Comparison of ENCODE assay signal across 10 cellular contexts in the genomic region with DNA sequence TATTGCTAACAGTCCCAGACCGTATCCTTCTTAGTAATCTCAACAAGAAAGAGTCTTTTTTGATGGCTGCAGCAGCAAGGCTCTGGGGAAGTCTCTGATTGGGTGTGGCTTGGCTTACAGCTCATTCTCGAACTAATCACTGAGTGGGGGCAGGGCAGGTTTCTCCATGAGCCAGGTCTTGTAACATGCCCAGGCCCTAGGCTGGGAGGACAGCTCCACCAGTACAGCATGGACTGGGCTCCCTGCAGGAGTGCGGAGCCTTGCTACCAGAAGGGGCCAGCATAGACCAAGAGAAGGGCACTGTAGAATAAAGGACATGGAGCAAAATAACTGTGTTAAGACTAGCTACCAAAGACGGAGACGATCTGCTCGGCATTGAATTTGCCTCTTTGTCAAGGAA. TPM values are rescaled to one million over a fixed set of nuclear protein-coding genes. Genes with fewer than 3 reads are reported as not detected.
DNase-seq lines count a peak whose midpoint lies in the region; ATAC-seq and TF ChIP-seq lines count a peak whose summit lies in the region.
"Had no signal": no experiment of that assay in that cellular context is flagged by ENCODE, and none has a peak within 500 bp of the region (broad histone marks: within the 10 kb centered on the region; RNA-seq: fewer than 3 reads in every experiment).

No MANE protein-coding gene starts in this region.

- 41% methylated on average over 6 of the region's 6 CpGs for WGBS in suprapubic skin

- peak; percentile 19 for DNase-seq in KBM-7
- DNase-seq in brain microvascular endothelial cell: peak; percentile 82
- DNase-seq in iPS-NIHi7 (ENCODE audit: extremely low spot score): peak; percentile 80
- DNase-seq in suprapubic skin (ENCODE audit: low spot score in 2 of 2): peak; percentile 82 to 87
- DNase-seq in stimulated activated CD4-positive, alpha-beta T cell treated with anti-CD3 and anti-CD28 coated beads, Interleukin-4, amount 100 ng/mL, for 24 hours: no peak
- DNase-seq in activated T-cell treated with anti-CD3 and anti-CD28 coated beads, Interleukin-2, amount 50 U/mL, for 4 hours: no peak
- no peak for DNase-seq in NCI-H2029 (lab: John Stamatoyannopoulos, UW)
- DNase-seq: NCI-H774 had no signal

- no peak for ATAC-seq in activated T-cell treated with anti-CD3 and anti-CD28 coated beads, Interleukin-2, amount 50 U/mL, for 4 hours

- no peak overlapping the region for H3K27ac ChIP-seq in brain microvascular endothelial cell
- H3K27ac ChIP-seq in suprapubic skin: no peak overlapping the region
- H3K27ac ChIP-seq: epithelial cell of prostate, upper lobe of left lung had no signal

- H3K4me3 ChIP-seq in brain microvascular endothelial cell (ENCODE audit: low read depth, low read length) (no peak overlapping the region), suprapubic skin (no peak overlapping the region)
- H3K4me3 ChIP-seq: upper lobe of left lung had no signal

- no peaks in the 10 kb centered on the region for H3K9me3 Mint-ChIP-seq in activated T-cell treated with anti-CD3 and anti-CD28 coated beads, Interleukin-2, amount 50 U/mL, for 4 hours

- peaks cover 37% of the 10 kb centered on the region for H3K27me3 Mint-ChIP-seq in activated T-cell treated with anti-CD3 and anti-CD28 coated beads, Interleukin-2, amount 50 U/mL, for 4 hours (ENCODE audit: low read depth)

- TF ChIP-seq EP300 in suprapubic skin (IDR thresholded peaks at IDR 0.05): no peak

- H3K4me3 Mint-ChIP-seq in activated T-cell treated with anti-CD3 and anti-CD28 coated beads, Interleukin-2, amount 50 U/mL, for 4 hours: no peak overlapping the region

- no peak for TF ChIP-seq POLR2A in suprapubic skin (IDR thresholded peaks at IDR 0.05)

- H3K4me1 Mint-ChIP-seq in activated T-cell treated with anti-CD3 and anti-CD28 coated beads, Interleukin-2, amount 50 U/mL, for 4 hours (ENCODE audit: low read depth): peaks cover 4% of the 10 kb centered on the region

- in situ Hi-C loops in KBM-7 (cut with MboI; ENCODE audit: low pct_unique_long_range_greater_than_20kb, low sequenced_read_pairs) (no loop called here), brain microvascular endothelial cell (cut with HindIII; ENCODE audit: low pct_ligation_motif_present, low sequenced_read_pairs) (no loop called here)

- TF ChIP-seq CTCF in brain microvascular endothelial cell (IDR thresholded peaks at IDR 0.05; ENCODE audit: low read depth, low read length, missing control alignments): peak; percentile 58
- TF ChIP-seq CTCF in suprapubic skin (IDR thresholded peaks at IDR 0.05): no peak

- H3K27me3 ChIP-seq in brain microvascular endothelial cell (replicated peaks) (no peaks in the 10 kb centered on the region), suprapubic skin (no peaks in the 10 kb centered on the region)
- H3K27me3 ChIP-seq: upper lobe of left lung had no signal

- no peaks in the 10 kb centered on the region for H3K36me3 ChIP-seq in brain microvascular endothelial cell (replicated peaks)
- H3K36me3 ChIP-seq in suprapubic skin: no peaks in the 10 kb centered on the region
- H3K36me3 ChIP-seq: upper lobe of left lung had no signal

- peaks cover 78% of the 10 kb centered on the region for H3K4me1 ChIP-seq in suprapubic skin

- no peaks in the 10 kb centered on the region for H3K36me3 Mint-ChIP-seq in activated T-cell treated with anti-CD3 and anti-CD28 coated beads, Interleukin-2, amount 50 U/mL, for 4 hours (ENCODE audit: insufficient read depth)

- H3K9me3 ChIP-seq in suprapubic skin: no peaks in the 10 kb centered on the region
- H3K9me3 ChIP-seq: upper lobe of left lung had no signal

RNA-seq across cellular contexts. Expression of a gene that starts 7.2 kb away (rescaled TPM):
- total RNA-seq in suprapubic skin: 100 to 1,000 TPM in 1 of 4 donors, 10 to 100 TPM in 3; 64.2 to 100 (median 74.2) TPM
- total RNA-seq in activated T-cell treated with anti-CD3 and anti-CD28 coated beads, Interleukin-2, amount 50 U/mL, for 4 hours: 1 to 10 TPM; 2.6 to 4.1 (median 3.1) TPM

RNA-seq across cellular contexts. Expression of a gene that starts 58.2 kb away (rescaled TPM):
- total RNA-seq in suprapubic skin: 100 to 1,000 TPM; 132 to 171 (median 147) TPM
- 10 to 100 TPM; 65.5 to 68.1 (median 67.7) TPM for total RNA-seq in activated T-cell treated with anti-CD3 and anti-CD28 coated beads, Interleukin-2, amount 50 U/mL, for 4 hours

Comparison
In these comparisons a context has a peak if more than half of its experiments do, and no peak if none do; other contexts are left out.
1. DNase-seq: peak in KBM-7 (single experiment), brain microvascular endothelial cell (single experiment), iPS-NIHi7 (single experiment) and suprapubic skin (2 of 2); none in stimulated activated CD4-positive, alpha-beta T cell treated with anti-CD3 and anti-CD28 coated beads, Interleukin-4, amount 100 ng/mL, for 24 hours (single experiment), activated T-cell treated with anti-CD3 and anti-CD28 coated beads, Interleukin-2, amount 50 U/mL, for 4 hours (single experiment) and NCI-H2029 (single experiment).
2. RNA of a gene that starts 7.2 kb away (total RNA-seq): 64.2 to 100 TPM in suprapubic skin; 2.6 to 4.1 TPM in activated T-cell treated with anti-CD3 and anti-CD28 coated beads, Interleukin-2, amount 50 U/mL, for 4 hours; every median in the first group is over 10 times any median in the second.